Comparison of ENCODE assay signal across 10 cellular contexts in the genomic region with DNA sequence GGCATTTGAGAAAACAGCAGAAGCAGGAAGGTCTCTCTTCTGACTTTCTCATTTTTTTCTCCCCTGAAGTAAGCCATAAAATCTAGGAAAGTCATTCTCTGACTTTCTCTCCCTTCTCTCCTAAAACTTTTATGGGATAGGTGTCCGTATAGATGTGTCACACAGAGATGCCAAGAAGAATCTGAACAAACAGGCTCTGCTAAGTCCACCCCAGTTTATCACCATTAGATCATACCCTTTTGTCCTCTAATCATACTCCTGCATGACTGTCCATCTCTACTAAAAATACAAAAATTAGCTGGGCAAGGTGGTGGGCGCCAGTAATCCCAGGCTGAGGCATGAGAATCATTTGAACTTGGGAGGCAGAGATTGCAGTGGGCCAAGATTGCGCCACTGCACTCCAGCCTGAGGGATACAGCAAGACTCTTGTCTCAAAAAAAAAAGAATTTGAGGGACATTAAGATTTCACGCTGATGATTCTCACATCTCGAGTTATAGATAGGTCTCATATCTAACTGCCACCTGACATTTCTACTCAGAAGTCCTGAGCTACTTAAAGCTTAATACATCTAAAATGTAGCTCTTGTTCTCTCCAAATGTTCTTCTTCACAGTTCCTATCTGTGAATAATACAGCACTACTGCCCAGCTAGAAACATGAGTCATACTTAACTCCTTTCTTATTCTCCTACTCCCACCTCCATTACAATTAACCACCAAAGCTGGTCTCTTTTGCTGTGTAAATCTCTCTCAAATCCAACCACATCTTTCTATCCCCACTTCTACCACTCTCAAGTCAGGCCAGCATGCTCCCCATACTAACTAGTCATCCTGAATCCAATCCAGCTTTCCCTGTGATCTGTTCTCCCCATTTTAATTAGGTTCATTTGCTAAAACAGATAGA. TPM values are rescaled to one million over a fixed set of nuclear protein-coding genes. Genes with fewer than 3 reads are reported as not detected.
DNase-seq lines count a peak whose midpoint lies in the region; ATAC-seq, FAIRE-seq and TF ChIP-seq lines count a peak whose summit lies in the region.
"Had no signal": no experiment of that assay in that cellular context is flagged by ENCODE, and none has a peak within 500 bp of the region (broad histone marks: within the 10 kb centered on the region; RNA-seq: fewer than 3 reads in every experiment).

No MANE protein-coding gene starts in this region.

- intact Hi-C loops in K562 (cut with micrococcal nuclease) (no loop called here), left lung (cut with DNase I) (no loop called here)

- no peaks in the 10 kb centered on the region for H3K9me3 ChIP-seq in CD8-positive, alpha-beta memory T cell (ENCODE audit: low read length)
- H3K9me3 ChIP-seq in HUES48 (ENCODE audit: control insufficient read depth, insufficient read depth, low read length) (no peaks in the 10 kb centered on the region), K562 (replicated peaks; ENCODE audit: control insufficient read depth, insufficient read depth, low read depth, low read length) (no peaks in the 10 kb centered on the region), left lung (no peaks in the 10 kb centered on the region), Karpas-422 (ENCODE audit: low read length) (no peaks in the 10 kb centered on the region)
- H3K9me3 ChIP-seq: adrenal gland, SJCRH30 had no signal

- H3K27ac Mint-ChIP-seq in CD8-positive, alpha-beta memory T cell = peak overlapping the region in 5 of 8 donors; percentile 1 to 80 (median 63)

- ATAC-seq in K562 (peak; percentile 86), left lung (peak; percentile 68), GM19023 (IDR thresholded peaks at IDR 0.05; ENCODE audit: unreplicated experiment) (no peak)

- TF ChIP-seq CTCF in K562 (IDR thresholded peaks at IDR 0.05 in 2 of 3, conservative IDR thresholded peaks at IDR 0.05 in 1 of 3; ENCODE audit: insufficient read depth in 2 of 3, low read depth in 1 of 3, low read length in 3 of 3) (no peak), left lung (IDR thresholded peaks at IDR 0.05) (no peak)

- peaks cover 4 to 51% (median 22%) of the 10 kb centered on the region in 3 donors for H3K36me3 Mint-ChIP-seq in CD8-positive, alpha-beta memory T cell

- H3K4me1 Mint-ChIP-seq in CD8-positive, alpha-beta memory T cell = peaks cover 45 to 76% (median 73%) of the 10 kb centered on the region in 3 donors

- DNase-seq in CD8-positive, alpha-beta memory T cell = no peak
- DNase-seq in K562 (ENCODE audit: extremely low read depth in 1 of 4, low spot score in 3 of 4) (peak in 3 of 4 experiments; percentile 11 to 31 (median 29)), left lung (no peak), C1 segment of cervical spinal cord (lab: John Stamatoyannopoulos, UW) (no peak), Karpas-422 (no peak), globus pallidus (ENCODE audit: low spot score) (no peak)
- DNase-seq: adrenal gland, SJCRH30 had no signal

- in situ Hi-C loops in K562 (cut with MboI) = no loop called here

- no peaks in the 10 kb centered on the region for H3K9me1 ChIP-seq in K562 (ENCODE audit: control insufficient read depth, insufficient read depth, low read length)

- no peaks in the 10 kb centered on the region for H3K4me1 ChIP-seq in CD8-positive, alpha-beta memory T cell (ENCODE audit: insufficient read depth, low read length)
- H3K4me1 ChIP-seq in HUES48 (ENCODE audit: control insufficient read depth, insufficient read depth, low read length) (peaks cover 45% of the 10 kb centered on the region), K562 (replicated peaks in 1 of 2; ENCODE audit: control insufficient read depth in 2 of 2, insufficient read depth in 2 of 2, low read length in 2 of 2) (peaks cover 0 to 5% of the 10 kb centered on the region in 2 experiments; a peak in 2 of 5 replicates), left lung (no peaks in the 10 kb centered on the region), Karpas-422 (ENCODE audit: low read length) (no peaks in the 10 kb centered on the region)

- H2AFZ ChIP-seq in K562 (ENCODE audit: low read depth, low read length) = no peak overlapping the region
- no peak overlapping the region for H2AFZ ChIP-seq in Karpas-422 (ENCODE audit: low read length)

- no peak for TF ChIP-seq EP300 in K562 (IDR thresholded peaks at IDR 0.05; ENCODE audit: low read length)

- H3K27me3 ChIP-seq in CD8-positive, alpha-beta memory T cell (ENCODE audit: insufficient read depth, low read length, poor library complexity, severe bottlenecking) = no peaks in the 10 kb centered on the region
- no peaks in the 10 kb centered on the region for H3K27me3 ChIP-seq in HUES48 (ENCODE audit: control insufficient read depth, insufficient read depth, low read length)
- H3K27me3 ChIP-seq in K562 (ENCODE audit: control insufficient read depth in 2 of 2, insufficient read depth in 2 of 2, low read length in 2 of 2) = no peaks in the 10 kb centered on the region
- no peaks in the 10 kb centered on the region for H3K27me3 ChIP-seq in left lung
- no peaks in the 10 kb centered on the region for H3K27me3 ChIP-seq in Karpas-422 (ENCODE audit: low read length)
- H3K27me3 ChIP-seq: adrenal gland, SJCRH30 had no signal

- peak overlapping the region in 1 of 7 donors; percentile 30 for H3K4me3 Mint-ChIP-seq in CD8-positive, alpha-beta memory T cell

- H3K4me3 ChIP-seq in CD8-positive, alpha-beta memory T cell (ENCODE audit: low read length) = no peak overlapping the region
- H3K4me3 ChIP-seq in HUES48 (ENCODE audit: low read depth, low read length) = peak overlapping the region; percentile 31; the same call in 1 of the 2 replicates
- no peak overlapping the region for H3K4me3 ChIP-seq in K562
- H3K4me3 ChIP-seq in left lung = no peak overlapping the region
- no peak overlapping the region for H3K4me3 ChIP-seq in Karpas-422 (ENCODE audit: low read length)
- H3K4me3 ChIP-seq: adrenal gland, SJCRH30 had no signal

- H3K4me2 ChIP-seq in K562 (ENCODE audit: insufficient read depth, low read length) (no peak overlapping the region), Karpas-422 (ENCODE audit: low read depth, low read length, poor library complexity, severe bottlenecking) (no peak overlapping the region)

- TF ChIP-seq POLR2A in K562 (conservative IDR thresholded peaks at IDR 0.05) = no peak

- 0 out of 2 replicates have a peak overlapping the region, but pooled peaks have one; percentile 8 for H3K9ac ChIP-seq in HUES48 (ENCODE audit: low read depth, low read length)
- H3K9ac ChIP-seq in K562 (ENCODE audit: insufficient read depth in 1 of 2, low read depth in 2 of 2, low read length in 2 of 2) = 0 out of 4 replicates have a peak overlapping the region, but pooled peaks of 1 of the 2 experiments have one; percentile 2
- H3K9ac ChIP-seq in Karpas-422 (ENCODE audit: low read length) = no peak overlapping the region

- H3K9me2 ChIP-seq in Karpas-422 (replicated peaks; ENCODE audit: insufficient read depth, low read length) = no peaks in the 10 kb centered on the region

- H3K79me2 ChIP-seq in K562 (ENCODE audit: control insufficient read depth, insufficient read depth, low read length) (peaks cover 67% of the 10 kb centered on the region), Karpas-422 (ENCODE audit: low read length) (peaks cover 100% of the 10 kb centered on the region)

- 53% methylated on average over 5 of the region's 5 CpGs for WGBS in K562 (ENCODE audit: insufficient coverage, low coverage, missing lambda C conversion rate)

- POLR2A ChIA-PET in CD8-positive, alpha-beta memory T cell (lab: Charles Lee) = no interaction called here
- POLR2A ChIA-PET in K562 (lab: Yijun Ruan, JAX) = no interaction called here

- H3K36me3 ChIP-seq in CD8-positive, alpha-beta memory T cell (ENCODE audit: insufficient read depth, low read length) = no peaks in the 10 kb centered on the region
- peaks cover 41% of the 10 kb centered on the region for H3K36me3 ChIP-seq in HUES48 (ENCODE audit: control insufficient read depth, insufficient read depth, low read length)
- peaks cover 27% of the 10 kb centered on the region for H3K36me3 ChIP-seq in K562 (ENCODE audit: control insufficient read depth, insufficient read depth, low read length)
- peaks cover 0 to 17% of the 10 kb centered on the region in 2 donors for H3K36me3 ChIP-seq in left lung
- peaks cover 46% of the 10 kb centered on the region; the same call in 1 of the 2 replicates for H3K36me3 ChIP-seq in Karpas-422 (ENCODE audit: insufficient read depth, low read length)
- H3K36me3 ChIP-seq: adrenal gland had no signal

- CTCF ChIA-PET in CD8-positive, alpha-beta memory T cell (lab: Charles Lee) = interaction anchor here (0.5 to 1.0 kb wide), 3 partner anchors 9 to 44 kb away, joined by 3 to 4 read pairs (median 3); no protein-coding TSS in a partner anchor
- CTCF ChIA-PET in K562 (lab: Yijun Ruan, JAX; ENCODE audit: low intra/inter-chr PET ratio) = no interaction called here

- peak; percentile 72 for FAIRE-seq in K562 (lab: Jason Lieb, UNC)

- H4K20me1 ChIP-seq in K562 (replicated peaks; ENCODE audit: control insufficient read depth, insufficient read depth, low read length) (no peaks in the 10 kb centered on the region), Karpas-422 (ENCODE audit: insufficient read depth, low read depth, low read length) (no peaks in the 10 kb centered on the region)

- H3K27ac ChIP-seq in CD8-positive, alpha-beta memory T cell (ENCODE audit: low read depth, low read length) = no peak overlapping the region
- H3K27ac ChIP-seq in HUES48 (ENCODE audit: low read depth, low read length) (peak overlapping the region; percentile 86), K562 (ENCODE audit: extremely low read depth, low read depth, low read length) (peak overlapping the region; percentile 53; the same call in 1 of the 3 replicates), left lung (no peak overlapping the region), Karpas-422 (ENCODE audit: low read length) (no peak overlapping the region)
- H3K27ac ChIP-seq: SJCRH30 had no signal

- H3K9me3 Mint-ChIP-seq in CD8-positive, alpha-beta memory T cell = no peaks in the 10 kb centered on the region

- no peaks in the 10 kb centered on the region for H3K27me3 Mint-ChIP-seq in CD8-positive, alpha-beta memory T cell

- no TSS peak for BruUV-seq in K562 (replicated peaks; lab: Mats Ljungman, UMichigan)

- TF ChIP-seq RAD21 in K562 (CRISPR knock-in tag; conservative IDR thresholded peaks at IDR 0.05 in 1 of 2, IDR thresholded peaks at IDR 0.05 in 1 of 2) = no peak

RNA-seq across cellular contexts. Expression of a gene that starts 47.7 kb away (rescaled TPM):
- 10 to 100 TPM; 49.4 to 49.7 TPM for total RNA-seq in CD8-positive, alpha-beta memory T cell
- polyA plus RNA-seq in CD8-positive, alpha-beta memory T cell = 50.7 TPM
- 41.2 and 164 TPM in 2 replicates for total RNA-seq in K562 (2011; cell fraction: chromatin; rRNA removed; ENCODE audit: low replicate concordance)
- total RNA-seq in K562 (2011; cell fraction: nucleolus; rRNA removed) = 17.8 and 23.4 TPM in 2 replicates
- 78.6 and 160 TPM in 2 replicates for total RNA-seq in K562 (2011; cell fraction: nucleoplasm; rRNA removed)
- 30.8 and 35.1 TPM in 2 replicates for total RNA-seq in K562 (2014; rRNA removed)
- total RNA-seq in K562 (2014; rRNA removed; fragmentation: Illumina TruSeq; extraction: Trizol) = 55.8 and 63.3 TPM in 2 replicates
- total RNA-seq in K562 (2015; rRNA removed; fragmentation: Illumina TruSeq; extraction: Trizol) = 64.2 and 71.4 TPM in 2 replicates
- 39.6 and 39.8 TPM in 2 replicates for total RNA-seq in K562 (2021)
- polyA plus RNA-seq in K562 (2011; rRNA removed) = 21.2 and 27.6 TPM in 2 replicates
- 3.4 and 8.8 TPM in 2 replicates for polyA plus RNA-seq in K562 (2011; cell fraction: cytosol; rRNA removed)
- 12.4 and 15.1 TPM in 2 replicates for polyA plus RNA-seq in K562 (2011; cell fraction: nucleus; rRNA removed)
- 17.7 and 21.2 TPM in 2 replicates for polyA plus RNA-seq in K562 (2012)
- polyA plus RNA-seq in K562 (2014; fragmentation: Illumina TruSeq; extraction: Trizol) = 26.5 and 32.5 TPM in 2 replicates
- 10 to 100 TPM; 39.8 to 48.4 TPM for polyA plus RNA-seq in K562 (2014; fragmentation: Nextera tagmentation; extraction: Ambion mirVana)
- polyA plus RNA-seq in K562 (2014; rRNA removed) = 18.5 and 25.3 TPM in 2 replicates
- 91.2 and 91.6 TPM in 2 replicates for polyA minus RNA-seq in K562 (2011; rRNA and poly(A)+ RNA removed)
- polyA minus RNA-seq in K562 (2011; cell fraction: cytosol; rRNA and poly(A)+ RNA removed) = 27.6 and 28.7 TPM in 2 replicates
- polyA minus RNA-seq in K562 (2011; cell fraction: nucleus; rRNA and poly(A)+ RNA removed) = 57.5 and 74.6 TPM in 2 replicates
- total RNA-seq in left lung = 10 to 100 TPM; 52.6 to 53.5 TPM
- 41.9 and 93.5 TPM in 2 replicates for total RNA-seq in Karpas-422 (2014; rRNA removed; shearing (Covaris generic); ENCODE audit: low replicate concordance)

Comparison
In these comparisons a context has a peak if more than half of its experiments do, and no peak if none do; other contexts are left out.
1. DNase-seq: peak in K562 (3 of 4); none in CD8-positive, alpha-beta memory T cell (0 of 5), left lung (0 of 2), C1 segment of cervical spinal cord (0 of 14), Karpas-422 (single experiment) and globus pallidus (single experiment).
2. H3K27ac ChIP-seq: peak in HUES48 (single experiment) and K562 (single experiment); none in CD8-positive, alpha-beta memory T cell (single experiment), left lung (0 of 2) and Karpas-422 (single experiment).